Comparison of ENCODE assay signal across 8 cellular contexts in genomic region chr10:110356628-110357245, GRCh38. TPM values are rescaled to one million over a fixed set of nuclear protein-coding genes. Genes with fewer than 3 reads are reported as not detected.
A peak's percentile ranks its signal among the peaks of the same experiment; 100 is the strongest.
DNase-seq lines count a peak whose midpoint lies in the region; ATAC-seq lines count a peak whose summit lies in the region.

No MANE protein-coding gene starts in this region.

- DNase-seq in DMS153 (lab: John Stamatoyannopoulos, UW) (peak; percentile 23), HPDE6-E6E7 (ENCODE audit: extremely low spot score) (peak; percentile 79), activated T-cell treated with anti-CD3 and anti-CD28 coated beads for 24 hours (ENCODE audit: low read depth) (peak; percentile 48), left ventricle myocardium superior (no peak), D341Med (ENCODE audit: low spot score) (no peak), NCI-H1694 (lab: John Stamatoyannopoulos, UW) (no peak)
- peak; percentile 43 to 61 for DNase-seq in stimulated activated CD8-positive, alpha-beta memory T cell treated with anti-CD3 and anti-CD28 coated beads, Interleukin-2, amount 100 ng/mL, for 48 hours (ENCODE audit: low read depth in 2 of 2)

- intact Hi-C loops in left ventricle myocardium superior (cut with micrococcal nuclease): no loop called here

- ATAC-seq in GM21381 (IDR thresholded peaks at IDR 0.05; ENCODE audit: unreplicated experiment): peak; percentile 80
- peak; percentile 6 for ATAC-seq in left ventricle myocardium superior

RNA-seq across cellular contexts. Expression of gene SMNDC1, which starts 52.0 kb away (rescaled TPM):
- 24.0 TPM for total RNA-seq in left ventricle myocardium superior

Comparison
In these comparisons a context has a peak if more than half of its experiments do, and no peak if none do; other contexts are left out.
1. DNase-seq: peak in DMS153 (single experiment), HPDE6-E6E7 (single experiment), activated T-cell treated with anti-CD3 and anti-CD28 coated beads for 24 hours (single experiment) and stimulated activated CD8-positive, alpha-beta memory T cell treated with anti-CD3 and anti-CD28 coated beads, Interleukin-2, amount 100 ng/mL, for 48 hours (2 of 2); none in left ventricle myocardium superior (single experiment), D341Med (single experiment) and NCI-H1694 (single experiment).